In the genomic region with DNA sequence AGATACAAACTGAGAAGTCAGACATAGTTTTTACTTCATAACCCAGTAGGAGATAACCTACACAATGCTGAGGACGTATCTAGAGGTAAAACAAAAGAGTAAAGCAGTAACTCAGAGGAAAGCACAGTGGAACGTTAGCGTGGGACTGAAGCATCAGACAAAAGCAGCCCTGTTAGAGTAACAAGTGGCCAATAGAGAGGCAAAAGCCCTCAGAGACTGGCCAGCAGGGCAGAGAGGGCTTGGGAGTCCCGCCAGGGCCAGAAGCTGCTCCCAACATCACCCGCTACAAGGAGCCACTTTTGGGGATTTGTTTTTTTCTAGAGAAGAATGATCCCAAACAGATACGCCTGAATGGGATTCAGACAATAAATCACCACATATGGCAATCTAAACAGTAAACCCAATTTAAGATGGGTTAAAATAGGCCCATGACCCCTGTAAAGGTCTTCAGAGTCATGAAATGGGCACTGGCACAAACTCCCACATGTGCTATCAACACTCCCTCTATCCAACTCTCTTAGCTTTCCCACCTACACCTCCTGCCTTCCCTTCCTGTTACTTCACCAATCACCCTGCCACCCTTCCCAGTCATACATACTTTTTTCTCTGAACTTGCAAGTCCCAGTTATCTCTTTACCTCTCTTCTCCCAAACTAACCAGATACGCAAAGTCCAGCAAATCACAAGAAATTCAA, we compare ENCODE assay signal across 16 cellular contexts. TPM values are rescaled to one million over a fixed set of nuclear protein-coding genes. Genes with fewer than 3 reads are reported as not detected.
A peak's percentile ranks its signal among the peaks of the same experiment; 100 is the strongest.
DNase-seq lines count a peak whose midpoint lies in the region; ATAC-seq and TF ChIP-seq lines count a peak whose summit lies in the region.
"Had no signal": no experiment of that assay in that cellular context is flagged by ENCODE, and none has a peak within 500 bp of the region (broad histone marks: within the 10 kb centered on the region; RNA-seq: fewer than 3 reads in every experiment).

No MANE protein-coding gene starts in this region.

- H3K9ac ChIP-seq in Karpas-422 (ENCODE audit: low read length) = no peak overlapping the region
- H3K9ac ChIP-seq in neural progenitor cell = no peak overlapping the region
- H3K9ac ChIP-seq: SK-N-SH had no signal

- POLR2A ChIA-PET in CD4-positive, alpha-beta T cell (lab: Charles Lee) = interaction anchor here (0.8 to 1.2 kb wide), 2 partner anchors 10 to 20 kb away, joined by 3 to 4 read pairs; no protein-coding TSS in a partner anchor

- H3F3A ChIP-seq in neural progenitor cell (ENCODE audit: low read depth) = peaks cover 52% of the 10 kb centered on the region

- no peak for ATAC-seq in CD4-positive, alpha-beta T cell (ENCODE audit: poor library complexity)
- ATAC-seq in GM18861 (IDR thresholded peaks at IDR 0.05; ENCODE audit: unreplicated experiment) = no peak

- 66 to 75% methylated on average over 7 of the region's 7 CpGs for WGBS in ectodermal cell, 2 experiments
- 68 to 77% (median 70%) methylated on average over 7 of the region's 7 CpGs for WGBS in stomach, 5 donors

- CTCF ChIA-PET in CD4-positive, alpha-beta T cell (lab: Charles Lee) = no interaction called here

- no peaks in the 10 kb centered on the region for H3K9me2 ChIP-seq in Karpas-422 (replicated peaks; ENCODE audit: insufficient read depth, low read length)
- H3K9me2 ChIP-seq: SK-N-SH had no signal

- no peak for DNase-seq in CD4-positive, alpha-beta T cell
- no peak for DNase-seq in Karpas-422
- DNase-seq in neural progenitor cell (ENCODE audit: low spot score) = peak; percentile 18
- DNase-seq in SHP77 (lab: John Stamatoyannopoulos, UW) = no peak
- no peak for DNase-seq in GM03348 (ENCODE audit: low spot score)
- no peak for DNase-seq in stomach
- DNase-seq: amniotic stem cell, BE2C, NCI-H1417, NCI-H345, SK-N-SH, upper lobe of right lung had no signal

- TF ChIP-seq EP300 in stomach (IDR thresholded peaks at IDR 0.05) = no peak

- no peak for TF ChIP-seq POLR2A in stomach (IDR thresholded peaks at IDR 0.05)

- H3K36me3 ChIP-seq in Karpas-422 (ENCODE audit: insufficient read depth, low read length) (peaks cover 71% of the 10 kb centered on the region), ectodermal cell (ENCODE audit: control insufficient read depth, insufficient read depth, low read length) (peaks cover 39% of the 10 kb centered on the region), neural progenitor cell (peaks cover 34% of the 10 kb centered on the region), stomach (peaks cover 44 to 99% (median 97%) of the 10 kb centered on the region in 4 donors)

- peaks cover 83% of the 10 kb centered on the region for H3K36me3 Mint-ChIP-seq in CD4-positive, alpha-beta T cell (ENCODE audit: low read depth)
- peaks cover 44% of the 10 kb centered on the region for H3K36me3 Mint-ChIP-seq in neural progenitor cell

- no peak overlapping the region for H3K27ac ChIP-seq in CD4-positive, alpha-beta T cell (ENCODE audit: low read depth, low read length)
- H3K27ac ChIP-seq in Karpas-422 (ENCODE audit: low read length) (peak overlapping the region; percentile 36), ectodermal cell (ENCODE audit: insufficient read depth, low read depth, low read length, poor library complexity, severe bottlenecking) (peak overlapping the region; percentile 19), neural progenitor cell (peak overlapping the region; percentile 16), stomach (no peak overlapping the region)
- H3K27ac ChIP-seq: upper lobe of right lung had no signal

- H3K27me3 Mint-ChIP-seq in CD4-positive, alpha-beta T cell = no peaks in the 10 kb centered on the region
- peaks cover 2% of the 10 kb centered on the region for H3K27me3 Mint-ChIP-seq in neural progenitor cell (ENCODE audit: insufficient read depth, low read depth)

- intact Hi-C loops in CD4-positive, alpha-beta T cell (cut with DNase I, micrococcal nuclease) = no loop called here
- intact Hi-C loops in stomach (cut with DNase I; ENCODE audit: low total_unique reads) = no loop called here

- H3K4me2 ChIP-seq in Karpas-422 (ENCODE audit: low read depth, low read length, poor library complexity, severe bottlenecking) (no peak overlapping the region), neural progenitor cell (peak overlapping the region; percentile 16)
- H3K4me2 ChIP-seq: SK-N-SH had no signal

- H4K20me1 ChIP-seq in Karpas-422 (ENCODE audit: insufficient read depth, low read depth, low read length) = 0 out of 2 replicates have a peak, but pooled peaks cover 4% of the 10 kb centered on the region
- H4K20me1 ChIP-seq in neural progenitor cell (ENCODE audit: low read depth) = peaks cover 67% of the 10 kb centered on the region

- no peaks in the 10 kb centered on the region for H3K27me3 ChIP-seq in CD4-positive, alpha-beta T cell (ENCODE audit: control insufficient read depth, insufficient read depth, low read length)
- H3K27me3 ChIP-seq in Karpas-422 (ENCODE audit: low read length) (no peaks in the 10 kb centered on the region), ectodermal cell (ENCODE audit: control insufficient read depth, insufficient read depth, low read length, poor library complexity, severe bottlenecking) (no peaks in the 10 kb centered on the region), neural progenitor cell (no peaks in the 10 kb centered on the region), stomach (no peaks in the 10 kb centered on the region)
- H3K27me3 ChIP-seq: BE2C, upper lobe of right lung had no signal

- peak overlapping the region; percentile 12 for H3K27ac Mint-ChIP-seq in CD4-positive, alpha-beta T cell
- no peak overlapping the region for H3K27ac Mint-ChIP-seq in neural progenitor cell
- H3K27ac Mint-ChIP-seq: mesothelial cell of epicardium had no signal

- H3K79me2 ChIP-seq in Karpas-422 (ENCODE audit: low read length) = peaks cover 36% of the 10 kb centered on the region
- H3K79me2 ChIP-seq in neural progenitor cell (ENCODE audit: low read depth) = peaks cover 35% of the 10 kb centered on the region

- H3K9me3 ChIP-seq in CD4-positive, alpha-beta T cell (ENCODE audit: control insufficient read depth, low read length) = no peaks in the 10 kb centered on the region
- H3K9me3 ChIP-seq in Karpas-422 (ENCODE audit: low read length) (no peaks in the 10 kb centered on the region), ectodermal cell (ENCODE audit: control insufficient read depth, low read length) (no peaks in the 10 kb centered on the region), neural progenitor cell (ENCODE audit: low read depth) (no peaks in the 10 kb centered on the region), stomach (no peaks in the 10 kb centered on the region)
- H3K9me3 ChIP-seq: BE2C, SK-N-SH, upper lobe of right lung had no signal

- no peak for TF ChIP-seq CTCF in CD4-positive, alpha-beta T cell (IDR thresholded peaks at IDR 0.05)
- TF ChIP-seq CTCF in neural progenitor cell (IDR thresholded peaks at IDR 0.05) (no peak), stomach (IDR thresholded peaks at IDR 0.05) (no peak)

- H3K4me1 Mint-ChIP-seq in CD4-positive, alpha-beta T cell (ENCODE audit: low read depth) = peaks cover 4% of the 10 kb centered on the region
- H3K4me1 Mint-ChIP-seq in neural progenitor cell = peaks cover 6% of the 10 kb centered on the region

- H3K4me1 ChIP-seq in Karpas-422 (ENCODE audit: low read length) (peaks cover 14% of the 10 kb centered on the region), ectodermal cell (ENCODE audit: control insufficient read depth, insufficient read depth, low read length) (peaks cover 6% of the 10 kb centered on the region), neural progenitor cell (peaks cover 23% of the 10 kb centered on the region), stomach (peaks cover 0 to 24% (median 9%) of the 10 kb centered on the region in 4 donors)
- H3K4me1 ChIP-seq: BE2C, upper lobe of right lung had no signal

- no peak overlapping the region for H3K4me3 Mint-ChIP-seq in CD4-positive, alpha-beta T cell
- H3K4me3 Mint-ChIP-seq in neural progenitor cell = no peak overlapping the region
- H3K4me3 Mint-ChIP-seq: mesothelial cell of epicardium had no signal

- H3K9me3 Mint-ChIP-seq in CD4-positive, alpha-beta T cell = no peaks in the 10 kb centered on the region
- no peaks in the 10 kb centered on the region for H3K9me3 Mint-ChIP-seq in neural progenitor cell
- H3K9me3 Mint-ChIP-seq: mesothelial cell of epicardium had no signal

- H3K4me3 ChIP-seq in Karpas-422 (ENCODE audit: low read length) (no peak overlapping the region), ectodermal cell (ENCODE audit: insufficient read depth, low read depth, low read length) (no peak overlapping the region), neural progenitor cell (no peak overlapping the region), stomach (no peak overlapping the region)
- H3K4me3 ChIP-seq: GM12878, upper lobe of right lung had no signal

- no peak overlapping the region for H2AFZ ChIP-seq in Karpas-422 (ENCODE audit: low read length)
- no peak overlapping the region for H2AFZ ChIP-seq in neural progenitor cell (replicated peaks)

RNA-seq across cellular contexts. Expression of gene TADA1, which starts 17.2 kb away (rescaled TPM):
- 10 to 100 TPM; 15.8 to 16.4 TPM for total RNA-seq in CD4-positive, alpha-beta T cell
- 14.1 and 26.6 TPM in 2 replicates for total RNA-seq in Karpas-422 (2014; rRNA removed; shearing (Covaris generic); ENCODE audit: low replicate concordance)
- 36.9 TPM for polyA plus RNA-seq in ectodermal cell (2013, experiment 1 of 4)
- 33.7 TPM for polyA plus RNA-seq in ectodermal cell (2013, experiment 2 of 4)
- polyA plus RNA-seq in ectodermal cell (2013, experiment 3 of 4) = 37.0 TPM
- polyA plus RNA-seq in ectodermal cell (2013, experiment 4 of 4) = 38.8 TPM
- total RNA-seq in neural progenitor cell (ENCODE audit: low replicate concordance) (38.3 and 54.4 TPM in 2 replicates), stomach (10 to 100 TPM in 3 of 5 donors, 1 to 10 TPM in 2; 5.4 to 43.8 (median 13.0) TPM)
- polyA plus RNA-seq in stomach = 1 to 10 TPM; 6.7 to 7.6 (median 7.1) TPM

RNA-seq across cellular contexts. Expression of gene POGK, which starts 19.6 kb away (rescaled TPM):
- 10 to 100 TPM; 16.1 to 17.6 TPM for total RNA-seq in CD4-positive, alpha-beta T cell
- total RNA-seq in Karpas-422 (2014; rRNA removed; shearing (Covaris generic); ENCODE audit: low replicate concordance) = 44.7 and 45.7 TPM in 2 replicates
- polyA plus RNA-seq in ectodermal cell (2013, experiment 1 of 4) = 40.3 TPM
- 46.4 TPM for polyA plus RNA-seq in ectodermal cell (2013, experiment 2 of 4)
- polyA plus RNA-seq in ectodermal cell (2013, experiment 3 of 4) = 38.8 TPM
- polyA plus RNA-seq in ectodermal cell (2013, experiment 4 of 4) = 41.8 TPM
- 42.8 and 47.7 TPM in 2 replicates for total RNA-seq in neural progenitor cell (ENCODE audit: low replicate concordance)
- total RNA-seq in stomach = 10 to 100 TPM; 14.7 to 33.8 (median 22.2) TPM
- polyA plus RNA-seq in stomach = 10 to 100 TPM in 1 of 3 donors, 1 to 10 TPM in 2; 8.1 to 10.7 (median 9.6) TPM

Comparison
In these comparisons a context has a peak if more than half of its experiments do, and no peak if none do; other contexts are left out.
1. H3K27ac ChIP-seq: peak in Karpas-422 (single experiment), ectodermal cell (single experiment) and neural progenitor cell (single experiment); none in CD4-positive, alpha-beta T cell (single experiment) and stomach (0 of 5).